28 cellular contexts compared by ENCODE assay signal in the genomic region with DNA sequence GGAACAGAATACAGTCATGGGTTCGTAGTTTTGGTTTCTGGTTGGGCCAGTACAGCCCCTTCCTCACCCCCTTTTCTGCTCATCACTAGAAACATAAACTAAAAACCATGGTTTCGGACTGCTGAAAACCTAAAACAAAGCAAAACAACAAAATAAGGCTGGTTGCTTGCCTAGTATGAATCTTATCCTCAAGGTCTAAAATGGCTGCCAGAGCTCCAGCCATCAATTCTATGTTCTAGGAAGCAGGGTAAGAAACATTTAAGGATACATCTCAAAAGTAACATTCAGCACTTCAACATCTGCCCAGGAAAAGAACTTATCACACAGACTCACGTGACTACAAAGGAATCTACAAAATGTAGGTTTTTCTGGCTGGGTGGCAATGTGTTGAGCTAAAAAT. TPM values are rescaled to one million over a fixed set of nuclear protein-coding genes. Genes with fewer than 3 reads are reported as not detected.
DNase-seq lines count a peak whose midpoint lies in the region; ATAC-seq, FAIRE-seq and TF ChIP-seq lines count a peak whose summit lies in the region.
"Had no signal": no experiment of that assay in that cellular context is flagged by ENCODE, and none has a peak within 500 bp of the region (broad histone marks: within the 10 kb centered on the region; RNA-seq: fewer than 3 reads in every experiment).

No MANE protein-coding gene starts in this region.

- no peak overlapping the region for H2AK5ac ChIP-seq in H1 (ENCODE audit: low read depth, low read length)

- H3K4me1 Mint-ChIP-seq in neural crest cell: no peaks in the 10 kb centered on the region

- no peak overlapping the region for H3K14ac ChIP-seq in H1 (ENCODE audit: insufficient read length)

- H3K4ac ChIP-seq in H1 (replicated peaks; ENCODE audit: insufficient read length, low read depth, low read length): no peak overlapping the region

- no peak overlapping the region for H2BK12ac ChIP-seq in H1 (ENCODE audit: low read depth, low read length)

- H4K20me1 ChIP-seq in H1 (replicated peaks in 1 of 2; ENCODE audit: control insufficient read depth in 1 of 2, insufficient read depth in 2 of 2, low read length in 2 of 2): no peaks in the 10 kb centered on the region

- no peaks in the 10 kb centered on the region; the same call in 1 of the 2 replicates for H3K23me2 ChIP-seq in H1 (ENCODE audit: low read depth, low read length)

- peaks cover 9% of the 10 kb centered on the region for H3K9me3 Mint-ChIP-seq in neural crest cell

- no peak overlapping the region for H3K4me3 Mint-ChIP-seq in neural crest cell
- H3K4me3 Mint-ChIP-seq: CD14-positive monocyte; CD4-positive, CD25-positive, alpha-beta regulatory T cell; CD8-positive, alpha-beta memory T cell had no signal

- TF ChIP-seq POLR2A in H1 (IDR thresholded peaks at IDR 0.05; ENCODE audit: control extremely low read depth in 1 of 2, low read depth in 2 of 2, low read length in 2 of 2): no peak

- H3K18ac ChIP-seq in H1 (ENCODE audit: extremely low read depth, low read length): no peak overlapping the region

- no peak for ATAC-seq in GM21737 (IDR thresholded peaks at IDR 0.05; ENCODE audit: unreplicated experiment)
- ATAC-seq: GM12878 had no signal

- no peak overlapping the region for H2BK20ac ChIP-seq in H1 (ENCODE audit: low read length)

- H3K9me3 ChIP-seq in HEK293 (ENCODE audit: control insufficient read depth, insufficient read depth, low read depth, low read length) (no peaks in the 10 kb centered on the region), H1 (ENCODE audit: insufficient read depth in 2 of 2, low read depth in 1 of 2, low read length in 1 of 2) (peaks cover 0 to 4% of the 10 kb centered on the region in 2 experiments; a peak in 1 of 4 replicates), right atrium auricular region (peaks cover 0 to 8% of the 10 kb centered on the region in 2 donors)
- H3K9me3 ChIP-seq: BE2C had no signal

- peaks cover 0 to 68% of the 10 kb centered on the region in 2 experiments; a peak in 2 of 4 replicates for H3K79me2 ChIP-seq in H1 (ENCODE audit: control insufficient read depth in 1 of 2, insufficient read depth in 2 of 2, low read length in 2 of 2)

- H4K5ac ChIP-seq in H1 (ENCODE audit: insufficient read length, low read depth, low read length): no peak overlapping the region

- no peak overlapping the region for H4K8ac ChIP-seq in H1 (ENCODE audit: extremely low read depth, insufficient read depth, low read length)

- H3K27me3 Mint-ChIP-seq in neural crest cell (ENCODE audit: low read depth): no peaks in the 10 kb centered on the region
- H3K27me3 Mint-ChIP-seq: CD4-positive, alpha-beta memory T cell; CD4-positive, CD25-positive, alpha-beta regulatory T cell; CD8-positive, alpha-beta memory T cell had no signal

- POLR2A ChIA-PET in HEK293 (lab: Yijun Ruan, JAX) (no interaction called here), H1 (lab: Charles Lee; ENCODE audit: partially characterized antibody) (no interaction called here)

- no peak overlapping the region for H3K23ac ChIP-seq in H1 (ENCODE audit: insufficient read length)

- H3K27me3 ChIP-seq in H1 (replicated peaks in 1 of 4; ENCODE audit: control insufficient read depth in 3 of 4, extremely low read depth in 1 of 4, insufficient read depth in 3 of 4, low read length in 3 of 4) (no peaks in the 10 kb centered on the region), right atrium auricular region (no peaks in the 10 kb centered on the region)
- H3K27me3 ChIP-seq: BE2C, BLaER1 had no signal

- H3K4me2 ChIP-seq in H1 (ENCODE audit: insufficient read depth in 1 of 2, low read depth in 2 of 2, low read length in 2 of 2): no peak overlapping the region
- H3K4me2 ChIP-seq: BLaER1 had no signal

- H4K91ac ChIP-seq in H1 (replicated peaks; ENCODE audit: insufficient read length, low read length): no peak overlapping the region

- H2BK5ac ChIP-seq in H1 (ENCODE audit: low read depth, low read length): no peak overlapping the region

- whole genome bisulfite sequencing in H1 (ENCODE audit: extremely low coverage in 1 of 2, insufficient coverage in 1 of 2, insufficient read length in 1 of 2, insufficient replicate concordance in 2 of 2, low coverage in 1 of 2, low lambda C conversion rate in 2 of 2, missing lambda C conversion rate in 1 of 2), 2 experiments: 88% methylated on average over 3 of the region's 3 CpGs; no CpG with 5 or more reads in 1 of the 2 experiments

- TF ChIP-seq CTCF in 22Rv1 (IDR thresholded peaks at IDR 0.05) (no peak), HEK293 (tag by site-specific recombination; IDR thresholded peaks at IDR 0.05) (no peak), H1 (IDR thresholded peaks at IDR 0.05; ENCODE audit: control extremely low read depth in 1 of 3, insufficient read depth in 1 of 3, low read depth in 1 of 3, low read length in 3 of 3) (no peak), neural crest cell (conservative IDR thresholded peaks at IDR 0.05) (no peak), right atrium auricular region (IDR thresholded peaks at IDR 0.05) (no peak)

- H2BK15ac ChIP-seq in H1 (ENCODE audit: low read length): no peak overlapping the region

- H2BK120ac ChIP-seq in H1 (replicated peaks; ENCODE audit: low read depth, low read length): no peak overlapping the region

- no peak overlapping the region for H3K56ac ChIP-seq in H1 (replicated peaks; ENCODE audit: insufficient read length, low read depth, low read length)

- no peaks in the 10 kb centered on the region for H3K79me1 ChIP-seq in H1 (ENCODE audit: low read depth, low read length)

- 0 out of 2 replicates have a peak overlapping the region, but pooled peaks have one; percentile 11 for H3K27ac ChIP-seq in 22Rv1
- H3K27ac ChIP-seq in HEK293 (ENCODE audit: extremely low read depth, low read depth, low read length): no peak overlapping the region
- no peak overlapping the region for H3K27ac ChIP-seq in H1 (ENCODE audit: low read depth, low read length)
- H3K27ac ChIP-seq in right atrium auricular region: no peak overlapping the region
- H3K27ac ChIP-seq: BLaER1 had no signal

- H3K36me3 ChIP-seq in HEK293 (ENCODE audit: control insufficient read depth in 2 of 2, insufficient read depth in 1 of 2, low read length in 2 of 2): no peaks in the 10 kb centered on the region
- H3K36me3 ChIP-seq in H1 (ENCODE audit: control insufficient read depth in 2 of 4, insufficient read depth in 4 of 4, low read length in 3 of 4): no peaks in the 10 kb centered on the region
- no peaks in the 10 kb centered on the region for H3K36me3 ChIP-seq in right atrium auricular region

- no peak overlapping the region for H3K9ac ChIP-seq in H1 (replicated peaks in 1 of 4; ENCODE audit: extremely low read depth in 1 of 4, low read depth in 3 of 4, low read length in 3 of 4)
- H3K9ac ChIP-seq: BLaER1 had no signal

- H3K36me3 Mint-ChIP-seq in neural crest cell (ENCODE audit: low read depth): peaks cover 2% of the 10 kb centered on the region
- H3K36me3 Mint-ChIP-seq: CD14-positive monocyte had no signal

- no peak for FAIRE-seq in H1 (lab: Jason Lieb, UNC)
- FAIRE-seq: A204.1, GM12878, GM19239 had no signal

- H3K4me1 ChIP-seq in HEK293 (ENCODE audit: control insufficient read depth, insufficient read depth, low read length) (no peaks in the 10 kb centered on the region), H1 (replicated peaks in 1 of 4; ENCODE audit: control insufficient read depth in 3 of 4, insufficient read depth in 4 of 4, low read length in 3 of 4) (no peaks in the 10 kb centered on the region), right atrium auricular region (no peaks in the 10 kb centered on the region)
- H3K4me1 ChIP-seq: BLaER1 had no signal

- DNase-seq in H1 (ENCODE audit: low read depth in 1 of 2, low spot score in 2 of 2) (no peak), neural crest cell (ENCODE audit: low read depth, low spot score) (no peak), cerebellum (ENCODE audit: low spot score) (no peak), right atrium auricular region (ENCODE audit: low spot score) (no peak)
- no peak for DNase-seq in stimulated activated CD4-positive, alpha-beta T cell treated with anti-CD3 and anti-CD28 coated beads, Interleukin-2, amount 100 ng/mL, for 24 hours
- DNase-seq: 8988T; ACHN; BE2C; C1 segment of cervical spinal cord; CD4-positive, alpha-beta memory T cell; CD4-positive, CD25-positive, alpha-beta regulatory T cell; CD8-positive, alpha-beta memory T cell; COR-L47; DMS 273 treated with DMSO at 0.1 percent for 48 hours; DMS153; DMS53; DMS79; DND-41; EL; GDM1 had no signal

- no peak for TF ChIP-seq RAD21 in H1 (IDR thresholded peaks at IDR 0.05 in 1 of 2, conservative IDR thresholded peaks at IDR 0.05 in 1 of 2; ENCODE audit: low read depth in 2 of 2, low read length in 2 of 2)

- no peak for TF ChIP-seq EP300 in H1 (IDR thresholded peaks at IDR 0.05; ENCODE audit: borderline replicate concordance in 1 of 2, low read depth in 2 of 2, low read length in 2 of 2)

- H2AFZ ChIP-seq in H1 (ENCODE audit: low read length): no peak overlapping the region

- no peak overlapping the region for H3K4me3 ChIP-seq in HEK293 (ENCODE audit: low read depth, low read length)
- no peak overlapping the region for H3K4me3 ChIP-seq in H1 (ENCODE audit: extremely low read depth in 1 of 4, insufficient read depth in 2 of 4, low read depth in 3 of 4, low read length in 4 of 4)
- no peak overlapping the region for H3K4me3 ChIP-seq in right atrium auricular region
- H3K4me3 ChIP-seq: BLaER1, GM12878 had no signal

- peak overlapping the region; percentile 54 for H3K27ac Mint-ChIP-seq in neural crest cell (ENCODE audit: unreplicated experiment)
- H3K27ac Mint-ChIP-seq: CD14-positive monocyte; CD4-positive, CD25-positive, alpha-beta regulatory T cell; CD8-positive, alpha-beta memory T cell had no signal

- CTCF ChIA-PET in HEK293 (lab: Yijun Ruan, JAX): interaction anchor here (0.6 kb wide), 1 partner anchor 1368 kb away, joined by 3 read pairs; no protein-coding TSS in a partner anchor
- CTCF ChIA-PET in H1 (lab: Charles Lee; ENCODE audit: partially characterized antibody): no interaction called here

TF ChIP-seq in HEK293, 187 proteins besides CTCF, POLR2A, EP300 and RAD21 (continues in another document):
- TF ChIP-seq TCF7L2 (IDR thresholded peaks at IDR 0.05; ENCODE audit: borderline replicate concordance, low read depth, low read length): no peak
- TF ChIP-seq ZNF335 (tag by site-specific recombination; conservative IDR thresholded peaks at IDR 0.05): no peak

TF ChIP-seq in H1, 55 proteins besides CTCF, POLR2A, EP300 and RAD21 (continues in another document):
- peak; percentile 66; the same call in 1 of the 2 replicates for TF ChIP-seq KDM1A (IDR thresholded peaks at IDR 0.05; ENCODE audit: borderline replicate concordance, low read length)

RNA-seq across cellular contexts. Expression of gene PPP3CA, which starts 31.5 kb away (rescaled TPM):
- total RNA-seq in H1 (2021; fragmentation: NEBNext Ultra II Directional; extraction: Animal tissue kit (Norgen Biotek cat#: 25700)): 35.0 and 38.0 TPM in 2 replicates
- 4.5 and 7.9 TPM in 2 replicates for polyA plus RNA-seq in H1 (2011; rRNA removed)
- polyA plus RNA-seq in H1 (2011; cell fraction: cytosol; rRNA removed): 7.1 TPM
- polyA plus RNA-seq in H1 (2011; cell fraction: nucleus; rRNA removed): 5.1 TPM
- 16.7 to 34.7 TPM (median 18.4 TPM) in 4 replicates for polyA plus RNA-seq in H1 (2012, experiment 1 of 2)
- 2.2 TPM for polyA plus RNA-seq in H1 (2012, experiment 2 of 2)
- polyA plus RNA-seq in H1 (2013, experiment 1 of 2): 41.8 TPM
- polyA plus RNA-seq in H1 (2013, experiment 2 of 2): 38.8 TPM
- 26.1 and 33.7 TPM in 2 replicates for polyA minus RNA-seq in H1 (2011; rRNA and poly(A)+ RNA removed)
- 17.2 TPM for polyA minus RNA-seq in H1 (2011; cell fraction: cytosol; rRNA and poly(A)+ RNA removed)
- 35.4 TPM for polyA minus RNA-seq in H1 (2011; cell fraction: nucleus; rRNA and poly(A)+ RNA removed)
- total RNA-seq in neural crest cell (12.2 and 13.6 TPM in 2 replicates), cerebellum (98.0 TPM), right atrium auricular region (10 to 100 TPM; 11.2 to 15.7 TPM)
